ENCODE assay signal across 17 cellular contexts in the genomic region with DNA sequence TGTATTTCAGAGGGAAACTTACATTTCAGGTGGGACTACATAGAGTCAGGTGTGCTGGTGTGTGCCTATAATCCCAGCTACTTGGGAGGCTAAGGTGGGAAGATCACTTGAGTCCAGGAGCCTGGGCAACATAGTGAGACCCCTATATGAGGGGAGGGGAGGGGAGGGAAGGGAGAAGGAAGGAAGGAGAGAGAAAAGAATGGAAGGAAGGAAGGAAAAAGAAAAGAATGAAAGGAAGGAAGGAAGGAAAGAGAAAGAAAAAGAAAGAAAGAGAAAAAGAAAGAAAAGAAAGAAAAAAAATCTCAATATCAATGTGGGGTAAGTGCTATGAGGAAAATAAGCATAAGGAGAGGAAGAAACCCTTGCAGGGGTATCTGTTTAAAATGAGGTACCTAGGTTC. TPM values are rescaled to one million over a fixed set of nuclear protein-coding genes. Genes with fewer than 3 reads are reported as not detected.
DNase-seq lines count a peak whose midpoint lies in the region; ATAC-seq, FAIRE-seq and TF ChIP-seq lines count a peak whose summit lies in the region.
"Had no signal": no experiment of that assay in that cellular context is flagged by ENCODE, and none has a peak within 500 bp of the region (broad histone marks: within the 10 kb centered on the region; RNA-seq: fewer than 3 reads in every experiment).

No MANE protein-coding gene starts in this region.

- no peak for TF ChIP-seq RAD21 in K562 (CRISPR knock-in tag; conservative IDR thresholded peaks at IDR 0.05 in 1 of 2, IDR thresholded peaks at IDR 0.05 in 1 of 2)

- H3K4me3 ChIP-seq in breast epithelium (no peak overlapping the region), K562 (no peak overlapping the region), right cardiac atrium (ENCODE audit: low read length) (no peak overlapping the region)

- no peak overlapping the region for H3K4me3 Mint-ChIP-seq in MCF 10A (ENCODE audit: unreplicated experiment)
- H3K4me3 Mint-ChIP-seq in IgD-negative memory B cell, result no peak overlapping the region
- H3K4me3 Mint-ChIP-seq: H9 had no signal

- no TSS peak for BruUV-seq in MCF 10A (replicated peaks; lab: Mats Ljungman, UMichigan)
- BruUV-seq in K562 (replicated peaks; lab: Mats Ljungman, UMichigan), result no TSS peak

- ATAC-seq in K562 (no peak), GM18870 (IDR thresholded peaks at IDR 0.05; ENCODE audit: unreplicated experiment) (no peak), right cardiac atrium (no peak)

- FAIRE-seq in K562 (lab: Jason Lieb, UNC), result no peak
- FAIRE-seq: A204.1 had no signal

- TF ChIP-seq CTCF in MCF 10A (IDR thresholded peaks at IDR 0.05; ENCODE audit: unreplicated experiment) (no peak), breast epithelium (IDR thresholded peaks at IDR 0.05) (no peak), K562 (IDR thresholded peaks at IDR 0.05 in 2 of 3, conservative IDR thresholded peaks at IDR 0.05 in 1 of 3; ENCODE audit: insufficient read depth in 2 of 3, low read depth in 1 of 3, low read length in 3 of 3) (no peak)

- H3K36me3 ChIP-seq in breast epithelium, result no peaks in the 10 kb centered on the region
- H3K36me3 ChIP-seq in K562 (ENCODE audit: control insufficient read depth, insufficient read depth, low read length), result no peaks in the 10 kb centered on the region
- H3K36me3 ChIP-seq: BE2C had no signal

- H3K27me3 ChIP-seq in breast epithelium, result no peaks in the 10 kb centered on the region
- H3K27me3 ChIP-seq in K562 (ENCODE audit: control insufficient read depth in 2 of 2, insufficient read depth in 2 of 2, low read length in 2 of 2), result no peaks in the 10 kb centered on the region
- H3K27me3 ChIP-seq in right cardiac atrium (ENCODE audit: control insufficient read depth, insufficient read depth), result no peaks in the 10 kb centered on the region
- H3K27me3 ChIP-seq: BE2C had no signal

- intact Hi-C loops in MCF 10A (cut with micrococcal nuclease) (loop anchor here (10.0 kb wide), 1 partner anchor 234 kb away; no protein-coding TSS in a partner anchor), breast epithelium (cut with DNase I; ENCODE audit: low total_unique reads) (no loop called here), K562 (cut with micrococcal nuclease) (no loop called here), right cardiac atrium (cut with DNase I) (no loop called here)

- TF ChIP-seq EP300 in K562 (IDR thresholded peaks at IDR 0.05; ENCODE audit: low read length), result no peak

- H3K27ac ChIP-seq in breast epithelium, result no peak overlapping the region
- no peak overlapping the region for H3K27ac ChIP-seq in K562 (ENCODE audit: extremely low read depth, low read depth, low read length)
- no peak overlapping the region for H3K27ac ChIP-seq in right cardiac atrium (ENCODE audit: low read length)

- H3K79me2 ChIP-seq in K562 (ENCODE audit: control insufficient read depth, insufficient read depth, low read length), result no peaks in the 10 kb centered on the region

- in situ Hi-C loops in K562 (cut with MboI), result no loop called here

- DNase-seq in MCF 10A (ENCODE audit: unreplicated experiment), result no peak
- DNase-seq in breast epithelium (ENCODE audit: low spot score in 2 of 2), result no peak
- no peak for DNase-seq in K562 (ENCODE audit: extremely low read depth in 1 of 4, low spot score in 3 of 4)
- no peak for DNase-seq in pons (ENCODE audit: low spot score)
- DNase-seq in right cardiac atrium, result no peak
- DNase-seq: ACHN; BE2C; C1 segment of cervical spinal cord; Calu3; CD4-positive, alpha-beta memory T cell; DMS79 treated with DMSO at 0.1 percent for 48 hours; GF-D8; GOT3; H9 had no signal

- CTCF ChIA-PET in MCF 10A (lab: Yijun Ruan, JAX) (no interaction called here), K562 (lab: Yijun Ruan, JAX; ENCODE audit: low intra/inter-chr PET ratio) (no interaction called here)

- H4K20me1 ChIP-seq in K562 (replicated peaks; ENCODE audit: control insufficient read depth, insufficient read depth, low read length), result no peaks in the 10 kb centered on the region

- H3K9ac ChIP-seq in K562 (ENCODE audit: insufficient read depth in 1 of 2, low read depth in 2 of 2, low read length in 2 of 2), result no peak overlapping the region

- POLR2A ChIA-PET in MCF 10A (lab: Yijun Ruan, JAX) (no interaction called here), K562 (lab: Yijun Ruan, JAX) (no interaction called here)

- peaks cover 29% of the 10 kb centered on the region for H3K36me3 Mint-ChIP-seq in MCF 10A (ENCODE audit: insufficient read depth, unreplicated experiment)
- peaks cover 16% of the 10 kb centered on the region for H3K36me3 Mint-ChIP-seq in IgD-negative memory B cell

- H3K4me2 ChIP-seq in K562 (ENCODE audit: insufficient read depth, low read length), result no peak overlapping the region

- peaks cover 7 to 10% of the 10 kb centered on the region in 2 donors for H3K9me3 ChIP-seq in breast epithelium
- H3K9me3 ChIP-seq in K562 (replicated peaks; ENCODE audit: control insufficient read depth, insufficient read depth, low read depth, low read length), result no peaks in the 10 kb centered on the region
- H3K9me3 ChIP-seq in right cardiac atrium (ENCODE audit: control insufficient read depth, low read length), result no peaks in the 10 kb centered on the region
- H3K9me3 ChIP-seq: BE2C had no signal

- H3K27ac Mint-ChIP-seq in MCF 10A (ENCODE audit: low read depth, unreplicated experiment), result peak overlapping the region; percentile 11
- peak overlapping the region in 2 of 3 donors; percentile 15 to 16 for H3K27ac Mint-ChIP-seq in IgD-negative memory B cell
- H3K27ac Mint-ChIP-seq: H9 had no signal

- H2AFZ ChIP-seq in K562 (ENCODE audit: low read depth, low read length), result no peak overlapping the region

- H3K4me1 Mint-ChIP-seq in MCF 10A (ENCODE audit: insufficient read depth, unreplicated experiment) (no peaks in the 10 kb centered on the region), IgD-negative memory B cell (peaks cover 2 to 4% (median 4%) of the 10 kb centered on the region in 3 donors)

- TF ChIP-seq POLR2A in breast epithelium (IDR thresholded peaks at IDR 0.05), result no peak
- TF ChIP-seq POLR2A in K562 (conservative IDR thresholded peaks at IDR 0.05), result no peak

- H3K27me3 Mint-ChIP-seq in MCF 10A (ENCODE audit: insufficient read depth, unreplicated experiment) (no peaks in the 10 kb centered on the region), IgD-negative memory B cell (no peaks in the 10 kb centered on the region)
- H3K27me3 Mint-ChIP-seq: CD4-positive, alpha-beta memory T cell had no signal

- no peaks in the 10 kb centered on the region for H3K4me1 ChIP-seq in breast epithelium
- no peaks in the 10 kb centered on the region for H3K4me1 ChIP-seq in K562 (replicated peaks in 1 of 2; ENCODE audit: control insufficient read depth in 2 of 2, insufficient read depth in 2 of 2, low read length in 2 of 2)
- H3K4me1 ChIP-seq in right cardiac atrium (ENCODE audit: control insufficient read depth, insufficient read depth, low read length), result no peaks in the 10 kb centered on the region
- H3K4me1 ChIP-seq: BE2C had no signal

- no peaks in the 10 kb centered on the region for H3K9me3 Mint-ChIP-seq in MCF 10A (ENCODE audit: unreplicated experiment)
- H3K9me3 Mint-ChIP-seq in IgD-negative memory B cell, result peaks cover 0 to 4% (median 0%) of the 10 kb centered on the region in 3 donors

- H3K9me1 ChIP-seq in K562 (ENCODE audit: control insufficient read depth, insufficient read depth, low read length), result no peaks in the 10 kb centered on the region

TF ChIP-seq in K562, 482 proteins besides CTCF, POLR2A, EP300 and RAD21:
- TF ChIP-seq CCNT2 (IDR thresholded peaks at IDR 0.05; ENCODE audit: borderline replicate concordance, extremely low read depth, insufficient read length, low read depth, low read length), result no peak
- no peak for TF ChIP-seq RBM25 (IDR thresholded peaks at IDR 0.05; ENCODE audit: low read depth, low read length, severe bottlenecking)
- TF ChIP-seq, protein P1, sequence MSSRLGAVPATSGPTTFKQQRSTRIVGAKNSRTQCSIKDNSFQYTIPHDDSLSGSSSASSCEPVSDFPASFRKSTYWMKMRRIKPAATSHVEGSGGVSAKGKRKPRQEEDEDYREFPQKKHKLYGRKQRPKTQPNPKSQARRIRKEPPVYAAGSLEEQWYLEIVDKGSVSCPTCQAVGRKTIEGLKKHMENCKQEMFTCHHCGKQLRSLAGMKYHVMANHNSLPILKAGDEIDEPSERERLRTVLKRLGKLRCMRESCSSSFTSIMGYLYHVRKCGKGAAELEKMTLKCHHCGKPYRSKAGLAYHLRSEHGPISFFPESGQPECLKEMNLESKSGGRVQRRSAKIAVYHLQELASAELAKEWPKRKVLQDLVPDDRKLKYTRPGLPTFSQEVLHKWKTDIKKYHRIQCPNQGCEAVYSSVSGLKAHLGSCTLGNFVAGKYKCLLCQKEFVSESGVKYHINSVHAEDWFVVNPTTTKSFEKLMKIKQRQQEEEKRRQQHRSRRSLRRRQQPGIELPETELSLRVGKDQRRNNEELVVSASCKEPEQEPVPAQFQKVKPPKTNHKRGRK (tag; IDR thresholded peaks at IDR 0.05), result peak; percentile 63; the same call in 1 of the 2 replicates

RNA-seq across cellular contexts. Expression of a gene that starts 43.6 kb away (rescaled TPM):
- 6.3 and 6.4 TPM in 2 replicates for total RNA-seq in MCF 10A (2022)
- 10 to 100 TPM; 13.1 to 15.8 (median 13.4) TPM for total RNA-seq in breast epithelium
- polyA plus RNA-seq in IgD-negative memory B cell, result 8.4 TPM
- total RNA-seq in K562 (2011; cell fraction: chromatin; rRNA removed; ENCODE audit: low replicate concordance), result 4.0 and 4.8 TPM in 2 replicates
- total RNA-seq in K562 (2011; cell fraction: nucleolus; rRNA removed), result 3.7 TPM in 2 replicates
- total RNA-seq in K562 (2011; cell fraction: nucleoplasm; rRNA removed), result 3.2 and 7.4 TPM in 2 replicates
- total RNA-seq in K562 (2014; rRNA removed), result 2.3 and 3.0 TPM in 2 replicates
- total RNA-seq in K562 (2014; rRNA removed; fragmentation: Illumina TruSeq; extraction: Trizol), result 3.7 and 3.9 TPM in 2 replicates
- total RNA-seq in K562 (2015; rRNA removed; fragmentation: Illumina TruSeq; extraction: Trizol), result 2.6 and 3.5 TPM in 2 replicates
- total RNA-seq in K562 (2021), result 2.6 and 2.7 TPM in 2 replicates
- polyA plus RNA-seq in K562 (2011; rRNA removed), result 3.7 and 4.0 TPM in 2 replicates
- polyA plus RNA-seq in K562 (2011; cell fraction: cytosol; rRNA removed), result 1.1 and 3.1 TPM in 2 replicates
- polyA plus RNA-seq in K562 (2011; cell fraction: nucleus; rRNA removed), result 1.8 and 2.5 TPM in 2 replicates
- polyA plus RNA-seq in K562 (2012), result 1.8 and 2.9 TPM in 2 replicates
- 2.6 and 3.5 TPM in 2 replicates for polyA plus RNA-seq in K562 (2014; fragmentation: Illumina TruSeq; extraction: Trizol)
- polyA plus RNA-seq in K562 (2014; fragmentation: Nextera tagmentation; extraction: Ambion mirVana), result 1 to 10 TPM; 1.8 to 3.3 TPM
- polyA plus RNA-seq in K562 (2014; rRNA removed), result 1.7 and 2.6 TPM in 2 replicates
- polyA minus RNA-seq in K562 (2011; rRNA and poly(A)+ RNA removed), result 5.1 and 6.8 TPM in 2 replicates
- 2.4 and 3.0 TPM in 2 replicates for polyA minus RNA-seq in K562 (2011; cell fraction: cytosol; rRNA and poly(A)+ RNA removed)
- 1.1 and 2.9 TPM in 2 replicates for polyA minus RNA-seq in K562 (2011; cell fraction: nucleus; rRNA and poly(A)+ RNA removed)
- 1 to 10 TPM; 6.9 to 7.9 (median 7.3) TPM for total RNA-seq in right cardiac atrium
- 3.5 TPM for polyA plus RNA-seq in right cardiac atrium
